ENCODE assay signal across 26 cellular contexts in genomic region chr9:95060246-95060645, GRCh38.
A peak's percentile ranks its signal among the peaks of the same experiment; 100 is the strongest.
DNase-seq lines count a peak whose midpoint lies in the region; ATAC-seq and TF ChIP-seq lines count a peak whose summit lies in the region.
"Had no signal": no experiment of that assay in that cellular context is flagged by ENCODE, and none has a peak within 500 bp of the region (broad histone marks: within the 10 kb centered on the region; RNA-seq: fewer than 3 reads in every experiment).

No MANE protein-coding gene starts in this region.

- no peaks in the 10 kb centered on the region for H3K9me3 ChIP-seq in Caco-2
- no peaks in the 10 kb centered on the region for H3K9me3 ChIP-seq in body of pancreas
- no peaks in the 10 kb centered on the region for H3K9me3 ChIP-seq in muscle layer of colon (ENCODE audit: low read length)
- no peaks in the 10 kb centered on the region for H3K9me3 ChIP-seq in stomach smooth muscle (ENCODE audit: control insufficient read depth in 2 of 2, low read length in 2 of 2)
- H3K9me3 ChIP-seq: pancreas had no signal

- ATAC-seq in body of pancreas: no peak
- no peak for ATAC-seq in activated T-cell treated with anti-CD3 and anti-CD28 coated beads, Interleukin-2, amount 50 U/mL, for 72 hours (replicated peaks in 1 of 2)
- ATAC-seq: activated CD8-positive, alpha-beta memory T cell treated with anti-CD3 and anti-CD28 coated beads, Interleukin-2, amount 10 ng/mL, durations not matched to agents 7 days and 5 days; activated T-helper 17 cell treated with anti-CD3 and anti-CD28 coated beads, Interleukin-2, amount 50 U/mL, for 72 hours; HCT116; naive thymus-derived CD8-positive, alpha-beta T cell; pancreas; Right ventricle myocardium inferior; stimulated activated naive CD8-positive, alpha-beta T cell treated with anti-CD3 and anti-CD28 coated beads, Interleukin-15, amount 100 ng/mL, for 72 hours had no signal

- H3K4me1 Mint-ChIP-seq in Caco-2 (ENCODE audit: low read depth, unreplicated experiment): peaks cover 59% of the 10 kb centered on the region
- no peaks in the 10 kb centered on the region for H3K4me1 Mint-ChIP-seq in activated T-cell treated with anti-CD3 and anti-CD28 coated beads, Interleukin-2, amount 50 U/mL, for 72 hours (ENCODE audit: low read depth)
- H3K4me1 Mint-ChIP-seq: activated CD8-positive, alpha-beta memory T cell treated with anti-CD3 and anti-CD28 coated beads, Interleukin-2, amount 10 ng/mL, durations not matched to agents 7 days and 5 days; activated T-helper 17 cell treated with anti-CD3 and anti-CD28 coated beads, Interleukin-2, amount 50 U/mL, for 72 hours; CD4-positive, CD25-positive, alpha-beta regulatory T cell; memory B cell; stimulated activated naive CD8-positive, alpha-beta T cell treated with anti-CD3 and anti-CD28 coated beads, Interleukin-15, amount 100 ng/mL, for 72 hours had no signal

- no peak for DNase-seq in Caco-2
- DNase-seq in body of pancreas: no peak
- DNase-seq in kidney glomerular epithelial cell (lab: John Stamatoyannopoulos, UW): no peak
- DNase-seq in activated T-cell treated with anti-CD3 and anti-CD28 coated beads, Interleukin-2, amount 50 U/mL, for 72 hours: no peak
- no peak for DNase-seq in HK-2 (ENCODE audit: unreplicated experiment)
- DNase-seq in COLO829 (ENCODE audit: low spot score): no peak
- DNase-seq: activated CD4-positive, alpha-beta T cell treated with anti-CD3 and anti-CD28 coated beads for 48 hours; activated CD8-positive, alpha-beta memory T cell treated with anti-CD3 and anti-CD28 coated beads, Interleukin-2, amount 10 ng/mL, durations not matched to agents 7 days and 5 days; CD4-positive, CD25-positive, alpha-beta regulatory T cell; DMS153; hypothalamus; naive thymus-derived CD8-positive, alpha-beta T cell; NCI-H1417 treated with DMSO at 0.1 percent for 48 hours; NCI-H2171 treated with DMSO at 0.1 percent for 48 hours; NCI-H748 treated with DMSO at 0.1 percent for 48 hours; pancreas; stimulated activated CD4-positive, alpha-beta T cell treated with anti-CD3 and anti-CD28 coated beads, Interleukin-4, amount 100 ng/mL, for 1 hour; stimulated activated naive CD8-positive, alpha-beta T cell treated with anti-CD3 and anti-CD28 coated beads, Interleukin-15, amount 100 ng/mL, for 72 hours had no signal

- no peaks in the 10 kb centered on the region for H3K9me3 Mint-ChIP-seq in Caco-2 (ENCODE audit: unreplicated experiment)
- no peaks in the 10 kb centered on the region for H3K9me3 Mint-ChIP-seq in activated T-cell treated with anti-CD3 and anti-CD28 coated beads, Interleukin-2, amount 50 U/mL, for 72 hours
- H3K9me3 Mint-ChIP-seq: activated T-helper 17 cell treated with anti-CD3 and anti-CD28 coated beads, Interleukin-2, amount 50 U/mL, for 72 hours; CD4-positive, CD25-positive, alpha-beta regulatory T cell; memory B cell; naive thymus-derived CD8-positive, alpha-beta T cell; stimulated activated naive CD8-positive, alpha-beta T cell treated with anti-CD3 and anti-CD28 coated beads, Interleukin-15, amount 100 ng/mL, for 72 hours had no signal

- TF ChIP-seq CTCF in Caco-2 (IDR thresholded peaks at IDR 0.05; ENCODE audit: insufficient read depth in 1 of 2, low read depth in 1 of 2, low read length in 1 of 2, severe bottlenecking in 1 of 2, unreplicated experiment in 1 of 2) (no peak), body of pancreas (IDR thresholded peaks at IDR 0.05) (no peak)

- no peak for TF ChIP-seq POLR2A in body of pancreas (IDR thresholded peaks at IDR 0.05)

- BruUV-seq in Caco-2 (replicated peaks; lab: Mats Ljungman, UMichigan): no TSS peak

- H3K4me3 ChIP-seq in Caco-2 (ENCODE audit: low read depth, low read length) (no peak overlapping the region), body of pancreas (no peak overlapping the region), muscle layer of colon (ENCODE audit: low read depth in 1 of 2, low read length in 2 of 2) (no peak overlapping the region), stomach smooth muscle (ENCODE audit: low read length in 2 of 2) (peak overlapping the region; percentile 28 to 72)
- H3K4me3 ChIP-seq: pancreas, skin epidermis had no signal

- no peaks in the 10 kb centered on the region for H3K27me3 Mint-ChIP-seq in Caco-2 (ENCODE audit: insufficient read depth, unreplicated experiment)
- H3K27me3 Mint-ChIP-seq in activated T-cell treated with anti-CD3 and anti-CD28 coated beads, Interleukin-2, amount 50 U/mL, for 72 hours (ENCODE audit: low read depth): no peaks in the 10 kb centered on the region
- H3K27me3 Mint-ChIP-seq: activated CD8-positive, alpha-beta memory T cell treated with anti-CD3 and anti-CD28 coated beads, Interleukin-2, amount 10 ng/mL, durations not matched to agents 7 days and 5 days; activated naive CD8-positive, alpha-beta T cell; activated T-helper 17 cell treated with anti-CD3 and anti-CD28 coated beads, Interleukin-2, amount 50 U/mL, for 72 hours; CD4-positive, CD25-positive, alpha-beta regulatory T cell; memory B cell; naive thymus-derived CD8-positive, alpha-beta T cell; stimulated activated naive CD8-positive, alpha-beta T cell treated with anti-CD3 and anti-CD28 coated beads, Interleukin-15, amount 100 ng/mL, for 72 hours had no signal

- H3K27ac Mint-ChIP-seq in Caco-2 (ENCODE audit: unreplicated experiment): peak overlapping the region; percentile 90
- no peak overlapping the region for H3K27ac Mint-ChIP-seq in activated T-cell treated with anti-CD3 and anti-CD28 coated beads, Interleukin-2, amount 50 U/mL, for 72 hours
- H3K27ac Mint-ChIP-seq: activated CD8-positive, alpha-beta memory T cell treated with anti-CD3 and anti-CD28 coated beads, Interleukin-2, amount 10 ng/mL, durations not matched to agents 7 days and 5 days; activated naive CD8-positive, alpha-beta T cell; activated T-helper 17 cell treated with anti-CD3 and anti-CD28 coated beads, Interleukin-2, amount 50 U/mL, for 72 hours; CD4-positive, CD25-positive, alpha-beta regulatory T cell; memory B cell; naive thymus-derived CD8-positive, alpha-beta T cell; stimulated activated naive CD8-positive, alpha-beta T cell treated with anti-CD3 and anti-CD28 coated beads, Interleukin-15, amount 100 ng/mL, for 72 hours had no signal

- WGBS in body of pancreas, 2 donors: 26 to 44% methylated on average over 5 of the region's 5 CpGs

- CTCF ChIA-PET in Caco-2 (lab: Charles Lee): no interaction called here

- H3K27me3 ChIP-seq in Caco-2 (replicated peaks; ENCODE audit: control insufficient read depth, insufficient read depth, low read length): no peaks in the 10 kb centered on the region
- H3K27me3 ChIP-seq in body of pancreas: no peaks in the 10 kb centered on the region
- no peaks in the 10 kb centered on the region for H3K27me3 ChIP-seq in muscle layer of colon (ENCODE audit: control insufficient read depth in 1 of 2, insufficient read depth in 2 of 2, low read length in 2 of 2)
- H3K27me3 ChIP-seq in stomach smooth muscle (ENCODE audit: control insufficient read depth in 1 of 2, insufficient read depth in 2 of 2, low read length in 2 of 2): no peaks in the 10 kb centered on the region
- H3K27me3 ChIP-seq: pancreas had no signal

- no peak overlapping the region for H3K4me3 Mint-ChIP-seq in Caco-2 (ENCODE audit: unreplicated experiment)
- no peak overlapping the region for H3K4me3 Mint-ChIP-seq in activated T-cell treated with anti-CD3 and anti-CD28 coated beads, Interleukin-2, amount 50 U/mL, for 72 hours
- H3K4me3 Mint-ChIP-seq: activated CD8-positive, alpha-beta memory T cell treated with anti-CD3 and anti-CD28 coated beads, Interleukin-2, amount 10 ng/mL, durations not matched to agents 7 days and 5 days; activated naive CD8-positive, alpha-beta T cell; activated T-helper 17 cell treated with anti-CD3 and anti-CD28 coated beads, Interleukin-2, amount 50 U/mL, for 72 hours; CD4-positive, CD25-positive, alpha-beta regulatory T cell; memory B cell; naive thymus-derived CD8-positive, alpha-beta T cell; stimulated activated naive CD8-positive, alpha-beta T cell treated with anti-CD3 and anti-CD28 coated beads, Interleukin-15, amount 100 ng/mL, for 72 hours had no signal

- H3K36me3 ChIP-seq in Caco-2 (ENCODE audit: control insufficient read depth, insufficient read depth, low read length): peaks cover 9% of the 10 kb centered on the region; the same call in 1 of the 2 replicates
- H3K36me3 ChIP-seq in body of pancreas (replicated peaks in 1 of 2; ENCODE audit: insufficient read depth in 1 of 2, low read depth in 2 of 2): peaks cover 0 to 1% of the 10 kb centered on the region in 2 donors
- peaks cover 35% of the 10 kb centered on the region for H3K36me3 ChIP-seq in muscle layer of colon (ENCODE audit: insufficient read depth, low read length)
- H3K36me3 ChIP-seq in stomach smooth muscle (ENCODE audit: control insufficient read depth in 2 of 2, insufficient read depth in 2 of 2, low read length in 2 of 2): peaks cover 12 to 23% of the 10 kb centered on the region in 2 donors

- POLR2A ChIA-PET in Caco-2 (lab: Charles Lee): interaction anchor here (0.5 kb wide), 1 partner anchor 816 kb away, joined by 3 read pairs; no protein-coding TSS in a partner anchor

- peak overlapping the region; percentile 11 to 82 (median 24) for H3K27ac ChIP-seq in body of pancreas
- H3K27ac ChIP-seq in muscle layer of colon (ENCODE audit: low read depth, low read length): no peak overlapping the region
- peak overlapping the region; percentile 71 for H3K27ac ChIP-seq in stomach smooth muscle (ENCODE audit: low read length)

- H3K4me1 ChIP-seq in Caco-2 (peaks cover 42% of the 10 kb centered on the region), body of pancreas (peaks cover 99% of the 10 kb centered on the region), muscle layer of colon (ENCODE audit: insufficient read depth, low read length) (peaks cover 98% of the 10 kb centered on the region), stomach smooth muscle (ENCODE audit: control insufficient read depth, insufficient read depth, low read length) (peaks cover 77% of the 10 kb centered on the region)

- peak overlapping the region; percentile 27 for H3K9ac ChIP-seq in muscle layer of colon (ENCODE audit: low read length)
- H3K9ac ChIP-seq in stomach smooth muscle (ENCODE audit: low read length in 2 of 2): no peak overlapping the region

- H3K36me3 Mint-ChIP-seq in Caco-2 (ENCODE audit: insufficient read depth, unreplicated experiment): peaks cover 71% of the 10 kb centered on the region
- no peaks in the 10 kb centered on the region for H3K36me3 Mint-ChIP-seq in activated T-cell treated with anti-CD3 and anti-CD28 coated beads, Interleukin-2, amount 50 U/mL, for 72 hours (ENCODE audit: insufficient read depth in 2 of 2)
- H3K36me3 Mint-ChIP-seq: activated CD8-positive, alpha-beta memory T cell treated with anti-CD3 and anti-CD28 coated beads, Interleukin-2, amount 10 ng/mL, durations not matched to agents 7 days and 5 days had no signal

- intact Hi-C loops in Caco-2 (cut with micrococcal nuclease; ENCODE audit: unreplicated experiment): no loop called here
- intact Hi-C loops in body of pancreas (cut with DNase I): no loop called here

Comparison
In these comparisons a context has a peak if more than half of its experiments do, and no peak if none do; other contexts are left out.
1. H3K4me3 ChIP-seq: peak in stomach smooth muscle (2 of 2); none in Caco-2 (single experiment), body of pancreas (0 of 2) and muscle layer of colon (0 of 2).